Comparison of ENCODE assay signal across 22 cellular contexts in the genomic region with DNA sequence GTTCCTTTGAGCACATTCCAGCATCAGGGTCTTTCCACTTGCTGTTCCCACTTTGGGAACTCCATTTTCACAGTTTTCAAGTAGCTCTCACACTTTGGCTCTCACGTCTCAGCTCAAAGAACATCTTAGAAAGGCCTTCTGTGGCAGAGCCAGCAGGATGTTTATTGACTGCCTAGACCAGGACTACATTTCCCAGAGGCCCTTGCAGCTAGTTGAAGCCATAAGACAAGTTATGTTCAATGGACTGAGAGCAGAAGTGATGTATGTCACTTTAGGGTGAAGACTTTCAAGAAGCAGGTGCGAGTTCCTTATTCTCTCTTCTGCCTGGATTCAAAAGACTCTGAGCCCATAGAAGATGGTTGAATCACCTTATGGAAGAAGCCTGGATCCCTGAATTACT. TPM values are rescaled to one million over a fixed set of nuclear protein-coding genes. Genes with fewer than 3 reads are reported as not detected.
DNase-seq lines count a peak whose midpoint lies in the region; ATAC-seq and TF ChIP-seq lines count a peak whose summit lies in the region.
"Had no signal": no experiment of that assay in that cellular context is flagged by ENCODE, and none has a peak within 500 bp of the region (broad histone marks: within the 10 kb centered on the region; RNA-seq: fewer than 3 reads in every experiment).

No MANE protein-coding gene starts in this region.

- peaks cover 4% of the 10 kb centered on the region for H3K36me3 Mint-ChIP-seq in activated naive CD8-positive, alpha-beta T cell treated with anti-CD3 and anti-CD28 coated beads, Interleukin-2, amount 10 ng/mL, durations not matched to agents 7 days and 5 days
- H3K36me3 Mint-ChIP-seq in activated naive CD8-positive, alpha-beta T cell treated with anti-CD3 and anti-CD28 coated beads, Interleukin-2, amount 50 U/mL, for 24 hours (ENCODE audit: low read depth), result no peaks in the 10 kb centered on the region
- H3K36me3 Mint-ChIP-seq in activated CD8-positive, alpha-beta T cell treated with anti-CD3 and anti-CD28 coated beads for 36 hours (ENCODE audit: low read depth), result peaks cover 2% of the 10 kb centered on the region
- peaks cover 2 to 6% of the 10 kb centered on the region in 2 donors for H3K36me3 Mint-ChIP-seq in stimulated activated naive B cell treated with anti-CD40 and anti-IgM and Interleukin-4, amounts not matched to agents 10 μg/mL and 1 μg/mL and 100 μg/mL, for 72 hours
- peaks cover 4% of the 10 kb centered on the region for H3K36me3 Mint-ChIP-seq in endothelial cell (ENCODE audit: low read depth, unreplicated experiment)

- TF ChIP-seq CTCF in MM.1S (IDR thresholded peaks at IDR 0.05; ENCODE audit: low read length) (no peak), endothelial cell (IDR thresholded peaks at IDR 0.05; ENCODE audit: unreplicated experiment) (no peak)
- TF ChIP-seq CTCF in activated CD8-positive, alpha-beta T cell treated with anti-CD3 and anti-CD28 coated beads for 36 hours (IDR thresholded peaks at IDR 0.05), result no peak

- H3K4me3 Mint-ChIP-seq in activated naive CD8-positive, alpha-beta T cell treated with anti-CD3 and anti-CD28 coated beads, Interleukin-2, amount 10 ng/mL, durations not matched to agents 7 days and 5 days, result no peak overlapping the region
- no peak overlapping the region for H3K4me3 Mint-ChIP-seq in activated naive CD8-positive, alpha-beta T cell treated with anti-CD3 and anti-CD28 coated beads, Interleukin-2, amount 50 U/mL, for 24 hours
- H3K4me3 Mint-ChIP-seq in activated CD8-positive, alpha-beta T cell treated with anti-CD3 and anti-CD28 coated beads for 36 hours, result no peak overlapping the region
- no peak overlapping the region for H3K4me3 Mint-ChIP-seq in stimulated activated naive B cell treated with anti-CD40 and anti-IgM and Interleukin-4, amounts not matched to agents 10 μg/mL and 1 μg/mL and 100 μg/mL, for 72 hours
- no peak overlapping the region for H3K4me3 Mint-ChIP-seq in endothelial cell (ENCODE audit: unreplicated experiment)
- H3K4me3 Mint-ChIP-seq: stimulated activated effector memory CD8-positive, alpha-beta T cell treated with anti-CD3 and anti-CD28 coated beads, Interleukin-12 subunit alpha, Interleukin-12 subunit beta, amount 100 ng/mL, for 72 hours had no signal

- H3K4me2 ChIP-seq in MM.1S (ENCODE audit: low read depth, low read length), result no peak overlapping the region

- no peak for DNase-seq in activated naive CD8-positive, alpha-beta T cell treated with anti-CD3 and anti-CD28 coated beads, Interleukin-2, amount 10 ng/mL, durations not matched to agents 7 days and 5 days
- DNase-seq in activated naive CD8-positive, alpha-beta T cell treated with anti-CD3 and anti-CD28 coated beads, Interleukin-2, amount 50 U/mL, for 24 hours, result no peak
- DNase-seq in MM.1S (peak; percentile 13), RKO (ENCODE audit: low spot score) (no peak), KG1 (lab: John Stamatoyannopoulos, UW) (no peak), endothelial cell (ENCODE audit: low spot score) (no peak)
- peak; percentile 22 for DNase-seq in activated CD8-positive, alpha-beta T cell treated with anti-CD3 and anti-CD28 coated beads for 36 hours
- DNase-seq in stimulated activated naive B cell treated with anti-CD40 and anti-IgM and Interleukin-4, amounts not matched to agents 10 μg/mL and 1 μg/mL and 100 μg/mL, for 72 hours, result no peak
- DNase-seq: H7; mesenchymal stem cell; naive thymus-derived CD8-positive, alpha-beta T cell; NCI-H1105; NCI-H510A treated with DMSO at 0.1 percent for 48 hours; ovary; sigmoid colon; thyroid gland had no signal

- no peak overlapping the region for H2AFZ ChIP-seq in MM.1S (ENCODE audit: low read length)

- H3K27me3 Mint-ChIP-seq in activated naive CD8-positive, alpha-beta T cell treated with anti-CD3 and anti-CD28 coated beads, Interleukin-2, amount 10 ng/mL, durations not matched to agents 7 days and 5 days, result peaks cover 2% of the 10 kb centered on the region
- H3K27me3 Mint-ChIP-seq in activated naive CD8-positive, alpha-beta T cell treated with anti-CD3 and anti-CD28 coated beads, Interleukin-2, amount 50 U/mL, for 24 hours, result no peaks in the 10 kb centered on the region
- peaks cover 2% of the 10 kb centered on the region for H3K27me3 Mint-ChIP-seq in activated CD8-positive, alpha-beta T cell treated with anti-CD3 and anti-CD28 coated beads for 36 hours
- no peaks in the 10 kb centered on the region for H3K27me3 Mint-ChIP-seq in stimulated activated naive B cell treated with anti-CD40 and anti-IgM and Interleukin-4, amounts not matched to agents 10 μg/mL and 1 μg/mL and 100 μg/mL, for 72 hours
- peaks cover 4% of the 10 kb centered on the region for H3K27me3 Mint-ChIP-seq in endothelial cell (ENCODE audit: unreplicated experiment)
- H3K27me3 Mint-ChIP-seq: naive thymus-derived CD8-positive, alpha-beta T cell had no signal

- POLR2A ChIA-PET in activated naive CD8-positive, alpha-beta T cell treated with anti-CD3 and anti-CD28 coated beads, Interleukin-2, amount 10 ng/mL, durations not matched to agents 7 days and 5 days (lab: Charles Lee), result interaction anchor here (0.5 to 0.7 kb wide), 2 partner anchors 18 to 152 kb away, joined by 3 to 4 read pairs; no protein-coding TSS in a partner anchor
- POLR2A ChIA-PET in activated CD8-positive, alpha-beta T cell treated with anti-CD3 and anti-CD28 coated beads for 36 hours (lab: Charles Lee), result interaction anchor here (1.2 to 1.5 kb wide), 3 partner anchors 9 to 52 kb away, joined by 3 to 5 read pairs (median 3); no protein-coding TSS in a partner anchor

- H3K9me3 ChIP-seq in MM.1S (replicated peaks; ENCODE audit: insufficient read depth, low read length), result no peaks in the 10 kb centered on the region
- H3K9me3 ChIP-seq: ovary, sigmoid colon, thyroid gland had no signal

- intact Hi-C loops in activated CD8-positive, alpha-beta T cell treated with anti-CD3 and anti-CD28 coated beads for 36 hours (cut with micrococcal nuclease), result no loop called here

- peaks cover 16% of the 10 kb centered on the region for H3K4me1 ChIP-seq in MM.1S (ENCODE audit: low read length)

- H3K9ac ChIP-seq in MM.1S (ENCODE audit: low read length), result no peak overlapping the region

- CTCF ChIA-PET in activated CD8-positive, alpha-beta T cell treated with anti-CD3 and anti-CD28 coated beads for 36 hours (lab: Charles Lee), result interaction anchor here (1.1 to 1.6 kb wide), 3 partner anchors 16 to 98 kb away, joined by 5 to 6 read pairs (median 6); no protein-coding TSS in a partner anchor

- no peaks in the 10 kb centered on the region for H3F3A ChIP-seq in MM.1S (ENCODE audit: insufficient read depth, low read length)

- peaks cover 21% of the 10 kb centered on the region for H3K4me1 Mint-ChIP-seq in activated naive CD8-positive, alpha-beta T cell treated with anti-CD3 and anti-CD28 coated beads, Interleukin-2, amount 10 ng/mL, durations not matched to agents 7 days and 5 days
- peaks cover 23% of the 10 kb centered on the region for H3K4me1 Mint-ChIP-seq in activated naive CD8-positive, alpha-beta T cell treated with anti-CD3 and anti-CD28 coated beads, Interleukin-2, amount 50 U/mL, for 24 hours
- peaks cover 17% of the 10 kb centered on the region for H3K4me1 Mint-ChIP-seq in activated CD8-positive, alpha-beta T cell treated with anti-CD3 and anti-CD28 coated beads for 36 hours (ENCODE audit: low read depth)
- peaks cover 24 to 27% of the 10 kb centered on the region in 2 donors for H3K4me1 Mint-ChIP-seq in stimulated activated naive B cell treated with anti-CD40 and anti-IgM and Interleukin-4, amounts not matched to agents 10 μg/mL and 1 μg/mL and 100 μg/mL, for 72 hours
- H3K4me1 Mint-ChIP-seq in endothelial cell (ENCODE audit: unreplicated experiment), result no peaks in the 10 kb centered on the region

- H3K27ac ChIP-seq in MM.1S (ENCODE audit: low read length), result no peak overlapping the region
- H3K27ac ChIP-seq: ovary, sigmoid colon, thyroid gland, VCaP had no signal

- no peaks in the 10 kb centered on the region for H3K27me3 ChIP-seq in MM.1S (replicated peaks; ENCODE audit: insufficient read depth, low read length)
- H3K27me3 ChIP-seq: ovary, sigmoid colon, thyroid gland had no signal

- H3K9me3 Mint-ChIP-seq in activated naive CD8-positive, alpha-beta T cell treated with anti-CD3 and anti-CD28 coated beads, Interleukin-2, amount 10 ng/mL, durations not matched to agents 7 days and 5 days, result peaks cover 10% of the 10 kb centered on the region
- peaks cover 14% of the 10 kb centered on the region for H3K9me3 Mint-ChIP-seq in activated naive CD8-positive, alpha-beta T cell treated with anti-CD3 and anti-CD28 coated beads, Interleukin-2, amount 50 U/mL, for 24 hours
- peaks cover 9% of the 10 kb centered on the region for H3K9me3 Mint-ChIP-seq in activated CD8-positive, alpha-beta T cell treated with anti-CD3 and anti-CD28 coated beads for 36 hours
- H3K9me3 Mint-ChIP-seq in stimulated activated naive B cell treated with anti-CD40 and anti-IgM and Interleukin-4, amounts not matched to agents 10 μg/mL and 1 μg/mL and 100 μg/mL, for 72 hours, result peaks cover 2 to 7% of the 10 kb centered on the region in 2 donors
- no peaks in the 10 kb centered on the region for H3K9me3 Mint-ChIP-seq in endothelial cell (ENCODE audit: unreplicated experiment)

- H3K4me3 ChIP-seq in MM.1S (ENCODE audit: low read length), result no peak overlapping the region
- H3K4me3 ChIP-seq: ovary, sigmoid colon, thyroid gland had no signal

- ATAC-seq in activated naive CD8-positive, alpha-beta T cell treated with anti-CD3 and anti-CD28 coated beads, Interleukin-2, amount 10 ng/mL, durations not matched to agents 7 days and 5 days (ENCODE audit: low read depth), result no peak
- ATAC-seq in activated naive CD8-positive, alpha-beta T cell treated with anti-CD3 and anti-CD28 coated beads, Interleukin-2, amount 50 U/mL, for 24 hours, result no peak
- no peak for ATAC-seq in activated CD8-positive, alpha-beta T cell treated with anti-CD3 and anti-CD28 coated beads for 36 hours
- ATAC-seq in stimulated activated naive B cell treated with anti-CD40 and anti-IgM and Interleukin-4, amounts not matched to agents 10 μg/mL and 1 μg/mL and 100 μg/mL, for 72 hours (replicated peaks), result peak in 1 of 2 donors; percentile 21
- ATAC-seq: naive thymus-derived CD8-positive, alpha-beta T cell; stimulated activated effector memory CD8-positive, alpha-beta T cell treated with anti-CD3 and anti-CD28 coated beads, Interleukin-12 subunit alpha, Interleukin-12 subunit beta, amount 100 ng/mL, for 72 hours had no signal

- peak overlapping the region; percentile 43 for H3K27ac Mint-ChIP-seq in activated naive CD8-positive, alpha-beta T cell treated with anti-CD3 and anti-CD28 coated beads, Interleukin-2, amount 10 ng/mL, durations not matched to agents 7 days and 5 days
- no peak overlapping the region for H3K27ac Mint-ChIP-seq in activated naive CD8-positive, alpha-beta T cell treated with anti-CD3 and anti-CD28 coated beads, Interleukin-2, amount 50 U/mL, for 24 hours
- no peak overlapping the region for H3K27ac Mint-ChIP-seq in activated CD8-positive, alpha-beta T cell treated with anti-CD3 and anti-CD28 coated beads for 36 hours
- H3K27ac Mint-ChIP-seq in stimulated activated naive B cell treated with anti-CD40 and anti-IgM and Interleukin-4, amounts not matched to agents 10 μg/mL and 1 μg/mL and 100 μg/mL, for 72 hours, result peak overlapping the region; percentile 89
- no peak overlapping the region for H3K27ac Mint-ChIP-seq in endothelial cell (ENCODE audit: unreplicated experiment)
- H3K27ac Mint-ChIP-seq: activated T-helper 2 cell treated with anti-CD3 and anti-CD28 coated beads, Interferon-gamma antibody, Interleukin-2, Interleukin-4, amounts not matched to agents 10 μg/mL and 5 μg/mL and 100 μg/mL, durations not matched to agents 14 hours and 24 hours and 36 hours; stimulated activated effector memory CD8-positive, alpha-beta T cell treated with anti-CD3 and anti-CD28 coated beads, Interleukin-12 subunit alpha, Interleukin-12 subunit beta, amount 100 ng/mL, for 72 hours had no signal

- peaks cover 5% of the 10 kb centered on the region for H3K79me2 ChIP-seq in MM.1S (ENCODE audit: low read length)

- H4K20me1 ChIP-seq in MM.1S (ENCODE audit: insufficient read depth, low read length), result no peaks in the 10 kb centered on the region

- no peaks in the 10 kb centered on the region for H3K36me3 ChIP-seq in MM.1S (replicated peaks; ENCODE audit: insufficient read depth, low read length)
- H3K36me3 ChIP-seq: ovary, sigmoid colon, thyroid gland had no signal

- H3K9me2 ChIP-seq in MM.1S (replicated peaks; ENCODE audit: insufficient read depth, low read length), result no peaks in the 10 kb centered on the region

RNA-seq across cellular contexts. Expression of a gene that starts 4.3 kb away (rescaled TPM):
- 10 to 100 TPM; 50.5 to 51.7 TPM for total RNA-seq in activated naive CD8-positive, alpha-beta T cell treated with anti-CD3 and anti-CD28 coated beads, Interleukin-2, amount 10 ng/mL, durations not matched to agents 7 days and 5 days
- total RNA-seq in activated CD8-positive, alpha-beta T cell treated with anti-CD3 and anti-CD28 coated beads for 36 hours, result 10 to 100 TPM; 38.3 to 40.0 TPM
- total RNA-seq in endothelial cell (ENCODE audit: unreplicated experiment), result 30.2 TPM

RNA-seq across cellular contexts. Expression of a gene that starts 20.6 kb away (rescaled TPM):
- 10 to 100 TPM; 87.4 to 92.2 TPM for total RNA-seq in activated naive CD8-positive, alpha-beta T cell treated with anti-CD3 and anti-CD28 coated beads, Interleukin-2, amount 10 ng/mL, durations not matched to agents 7 days and 5 days
- 10 to 100 TPM; 82.9 to 95.2 TPM for total RNA-seq in activated CD8-positive, alpha-beta T cell treated with anti-CD3 and anti-CD28 coated beads for 36 hours
- total RNA-seq in endothelial cell (ENCODE audit: unreplicated experiment), result 116 TPM

RNA-seq across cellular contexts. Expression of a gene that starts 22.3 kb away (rescaled TPM):
- total RNA-seq in activated naive CD8-positive, alpha-beta T cell treated with anti-CD3 and anti-CD28 coated beads, Interleukin-2, amount 10 ng/mL, durations not matched to agents 7 days and 5 days, result not detected
- total RNA-seq in activated CD8-positive, alpha-beta T cell treated with anti-CD3 and anti-CD28 coated beads for 36 hours, result not detected
- total RNA-seq in endothelial cell (ENCODE audit: unreplicated experiment), result not detected
- total RNA-seq: activated CD8-positive, alpha-beta memory T cell treated with anti-CD3 and anti-CD28 coated beads for 36 hours; activated T-helper 2 cell treated with anti-CD3 and anti-CD28 coated beads, Interferon-gamma antibody, Interleukin-2, Interleukin-4, amounts not matched to agents 10 μg/mL and 5 μg/mL and 100 μg/mL, durations not matched to agents 14 hours and 24 hours and 36 hours; cardiac septum; Daoy; H7; naive thymus-derived CD8-positive, alpha-beta T cell; ovary; sigmoid colon; thyroid gland had no signal

RNA-seq across cellular contexts. Expression of a gene that starts 33.3 kb away (rescaled TPM):
- 1 to 10 TPM; 1.6 to 1.9 TPM for total RNA-seq in activated naive CD8-positive, alpha-beta T cell treated with anti-CD3 and anti-CD28 coated beads, Interleukin-2, amount 10 ng/mL, durations not matched to agents 7 days and 5 days
- 1 to 10 TPM; 1.2 to 1.4 TPM for total RNA-seq in activated CD8-positive, alpha-beta T cell treated with anti-CD3 and anti-CD28 coated beads for 36 hours
- 1,894 TPM for total RNA-seq in endothelial cell (ENCODE audit: unreplicated experiment)
- total RNA-seq: Daoy had no signal

RNA-seq across cellular contexts. Expression of a gene that starts 39.9 kb away (rescaled TPM):
- total RNA-seq in activated naive CD8-positive, alpha-beta T cell treated with anti-CD3 and anti-CD28 coated beads, Interleukin-2, amount 10 ng/mL, durations not matched to agents 7 days and 5 days, result 100 to 1,000 TPM; 407 to 412 TPM
- total RNA-seq in activated CD8-positive, alpha-beta T cell treated with anti-CD3 and anti-CD28 coated beads for 36 hours, result 100 to 1,000 TPM; 432 to 437 TPM
- total RNA-seq in endothelial cell (ENCODE audit: unreplicated experiment), result 428 TPM

Comparison
In these comparisons a context has a peak if more than half of its experiments do, and no peak if none do; other contexts are left out.
1. H3K27ac Mint-ChIP-seq: peak in activated naive CD8-positive, alpha-beta T cell treated with anti-CD3 and anti-CD28 coated beads, Interleukin-2, amount 10 ng/mL, durations not matched to agents 7 days and 5 days (single experiment) and stimulated activated naive B cell treated with anti-CD40 and anti-IgM and Interleukin-4, amounts not matched to agents 10 μg/mL and 1 μg/mL and 100 μg/mL, for 72 hours (single experiment); none in activated naive CD8-positive, alpha-beta T cell treated with anti-CD3 and anti-CD28 coated beads, Interleukin-2, amount 50 U/mL, for 24 hours (single experiment), activated CD8-positive, alpha-beta T cell treated with anti-CD3 and anti-CD28 coated beads for 36 hours (single experiment) and endothelial cell (single experiment).
2. DNase-seq: peak in MM.1S (single experiment) and activated CD8-positive, alpha-beta T cell treated with anti-CD3 and anti-CD28 coated beads for 36 hours (single experiment); none in activated naive CD8-positive, alpha-beta T cell treated with anti-CD3 and anti-CD28 coated beads, Interleukin-2, amount 10 ng/mL, durations not matched to agents 7 days and 5 days (single experiment), activated naive CD8-positive, alpha-beta T cell treated with anti-CD3 and anti-CD28 coated beads, Interleukin-2, amount 50 U/mL, for 24 hours (single experiment), stimulated activated naive B cell treated with anti-CD40 and anti-IgM and Interleukin-4, amounts not matched to agents 10 μg/mL and 1 μg/mL and 100 μg/mL, for 72 hours (single experiment), RKO (single experiment), KG1 (single experiment) and endothelial cell (single experiment).